ENCODE assay signal across 9 cellular contexts in the genomic region with DNA sequence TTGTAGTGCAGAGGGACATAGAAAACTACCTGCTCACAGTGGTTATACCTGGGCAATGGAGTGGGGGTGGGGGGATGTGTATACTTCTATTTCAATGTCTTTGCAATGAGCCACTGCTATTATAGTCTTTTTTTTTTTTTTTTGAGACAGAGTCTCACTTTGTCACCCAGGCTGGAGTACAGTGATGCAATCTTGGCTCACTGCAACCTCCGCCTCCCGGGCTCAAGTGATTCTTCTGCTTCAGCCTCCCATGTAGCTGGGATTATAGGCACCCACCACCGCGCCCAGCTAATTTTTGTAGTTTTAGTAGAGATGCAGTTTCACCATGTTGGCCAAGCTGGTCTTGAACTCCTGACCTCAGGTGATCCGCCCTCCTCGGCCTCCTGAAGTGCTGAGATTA. TPM values are rescaled to one million over a fixed set of nuclear protein-coding genes. Genes with fewer than 3 reads are reported as not detected.
"Had no signal": no experiment of that assay in that cellular context is flagged by ENCODE, and none has a peak within 500 bp of the region (broad histone marks: within the 10 kb centered on the region; RNA-seq: fewer than 3 reads in every experiment).

No MANE protein-coding gene starts in this region.

RNA-seq across cellular contexts. Expression of a gene that starts 9.1 kb away (rescaled TPM):
- total RNA-seq: activated CD4-positive, alpha-beta memory T cell treated with anti-CD3 and anti-CD28 coated beads, Interleukin-2, amount 10 ng/mL, durations not matched to agents 7 days and 5 days; activated CD4-positive, alpha-beta T cell treated with anti-CD3 and anti-CD28 coated beads for 36 hours; activated CD8-positive, alpha-beta memory T cell treated with anti-CD3 and anti-CD28 coated beads for 36 hours; activated naive CD4-positive, alpha-beta T cell treated with anti-CD3 and anti-CD28 coated beads for 36 hours; activated T-helper 17 cell treated with anti-CD3 and anti-CD28 coated beads, Interleukin-2, amount 50 U/mL, for 72 hours; NCI-H460; T-helper 2 cell treated with Interferon-gamma antibody and Interleukin-4, amounts not matched to agents 100 ng/mL and 5 ng/mL, for 36 hours had no signal

RNA-seq across cellular contexts. Expression of a gene that starts 52.5 kb away (rescaled TPM):
- total RNA-seq: activated CD4-positive, alpha-beta memory T cell treated with anti-CD3 and anti-CD28 coated beads, Interleukin-2, amount 10 ng/mL, durations not matched to agents 7 days and 5 days; activated CD4-positive, alpha-beta T cell treated with anti-CD3 and anti-CD28 coated beads for 36 hours; activated CD8-positive, alpha-beta memory T cell treated with anti-CD3 and anti-CD28 coated beads for 36 hours; activated naive CD4-positive, alpha-beta T cell treated with anti-CD3 and anti-CD28 coated beads for 36 hours; activated T-helper 17 cell treated with anti-CD3 and anti-CD28 coated beads, Interleukin-2, amount 50 U/mL, for 72 hours; NCI-H460; PC-9; T-helper 2 cell treated with Interferon-gamma antibody and Interleukin-4, amounts not matched to agents 100 ng/mL and 5 ng/mL, for 36 hours had no signal
- polyA plus RNA-seq: SK-N-SH had no signal
